In genomic region chr17:55843785-55844184, GRCh38 we compare ENCODE assay signal across 2 cellular contexts.
TF ChIP-seq lines count a peak whose summit lies in the region.

No MANE protein-coding gene starts in this region.

TF ChIP-seq in HepG2, 621 proteins besides CTCF, POLR2A, EP300 and RAD21 (continued from another document):
- TF ChIP-seq, protein P1, sequence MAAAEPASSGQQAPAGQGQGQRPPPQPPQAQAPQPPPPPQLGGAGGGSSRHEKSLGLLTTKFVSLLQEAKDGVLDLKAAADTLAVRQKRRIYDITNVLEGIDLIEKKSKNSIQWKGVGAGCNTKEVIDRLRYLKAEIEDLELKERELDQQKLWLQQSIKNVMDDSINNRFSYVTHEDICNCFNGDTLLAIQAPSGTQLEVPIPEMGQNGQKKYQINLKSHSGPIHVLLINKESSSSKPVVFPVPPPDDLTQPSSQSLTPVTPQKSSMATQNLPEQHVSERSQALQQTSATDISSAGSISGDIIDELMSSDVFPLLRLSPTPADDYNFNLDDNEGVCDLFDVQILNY (CRISPR knock-in tag; conservative IDR thresholded peaks at IDR 0.05), result no peak
- TF ChIP-seq MAFF (IDR thresholded peaks at IDR 0.05; ENCODE audit: low read depth, low read length), result peak; percentile 54
TF ChIP-seq in HepG2: peak in this region for 2.

TF ChIP-seq in K562, 482 proteins besides CTCF, POLR2A, EP300 and RAD21 (continued from another document):
- TF ChIP-seq, protein P2, sequence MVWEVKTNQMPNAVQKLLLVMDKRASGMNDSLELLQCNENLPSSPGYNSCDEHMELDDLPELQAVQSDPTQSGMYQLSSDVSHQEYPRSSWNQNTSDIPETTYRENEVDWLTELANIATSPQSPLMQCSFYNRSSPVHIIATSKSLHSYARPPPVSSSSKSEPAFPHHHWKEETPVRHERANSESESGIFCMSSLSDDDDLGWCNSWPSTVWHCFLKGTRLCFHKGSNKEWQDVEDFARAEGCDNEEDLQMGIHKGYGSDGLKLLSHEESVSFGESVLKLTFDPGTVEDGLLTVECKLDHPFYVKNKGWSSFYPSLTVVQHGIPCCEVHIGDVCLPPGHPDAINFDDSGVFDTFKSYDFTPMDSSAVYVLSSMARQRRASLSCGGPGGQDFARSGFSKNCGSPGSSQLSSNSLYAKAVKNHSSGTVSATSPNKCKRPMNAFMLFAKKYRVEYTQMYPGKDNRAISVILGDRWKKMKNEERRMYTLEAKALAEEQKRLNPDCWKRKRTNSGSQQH (CRISPR knock-in tag; IDR thresholded peaks at IDR 0.05), result no peak
- TF ChIP-seq ZNF316 (IDR thresholded peaks at IDR 0.05) (peak; percentile 36; the same call in 1 of the 2 replicates), C11orf30 (IDR thresholded peaks at IDR 0.05; ENCODE audit: low read depth) (peak; percentile 32; the same call in 1 of the 2 replicates), HMG20A (CRISPR knock-in tag; conservative IDR thresholded peaks at IDR 0.05) (no peak), KLF1 (tag; IDR thresholded peaks at IDR 0.05) (no peak), MCM7 (IDR thresholded peaks at IDR 0.05) (no peak), KDM1A (IDR thresholded peaks at IDR 0.05) (no peak), ZNF444 (CRISPR knock-in tag; IDR thresholded peaks at IDR 0.05) (no peak), THRAP3 (IDR thresholded peaks at IDR 0.05; ENCODE audit: borderline replicate concordance) (no peak), ZNF239 (CRISPR knock-in tag; IDR thresholded peaks at IDR 0.05) (no peak), GTF2A2 (tag; IDR thresholded peaks at IDR 0.05) (no peak)
